In genomic region chr3:111325160-111325707, GRCh38 we compare ENCODE assay signal across 20 cellular contexts.
DNase-seq lines count a peak whose midpoint lies in the region; ATAC-seq and TF ChIP-seq lines count a peak whose summit lies in the region.
"Had no signal": no experiment of that assay in that cellular context is flagged by ENCODE, and none has a peak within 500 bp of the region (broad histone marks: within the 10 kb centered on the region; RNA-seq: fewer than 3 reads in every experiment).

No MANE protein-coding gene starts in this region.

- no peaks in the 10 kb centered on the region for H3K27me3 ChIP-seq in CD4-positive, CD25-positive, alpha-beta regulatory T cell (ENCODE audit: control insufficient read depth, insufficient read depth, low read length)
- H3K27me3 ChIP-seq in fibroblast of lung (ENCODE audit: control insufficient read depth, insufficient read depth, low read length) (no peaks in the 10 kb centered on the region), colonic mucosa (no peaks in the 10 kb centered on the region)
- H3K27me3 ChIP-seq: brain microvascular endothelial cell, gastrocnemius medialis, right lobe of liver had no signal

- no peak for DNase-seq in CD4-positive, CD25-positive, alpha-beta regulatory T cell
- DNase-seq in Daoy (ENCODE audit: low read depth) (peak; percentile 19), RPMI7951 (ENCODE audit: low read depth) (peak; percentile 43), fibroblast of lung (ENCODE audit: low read depth in 2 of 2) (peak; percentile 36 to 52), colonic mucosa (no peak), type B pancreatic cell (ENCODE audit: extremely low spot score, unreplicated experiment) (no peak), mucosa of gallbladder (ENCODE audit: low spot score) (no peak)
- DNase-seq: activated CD4-positive, alpha-beta T cell treated with anti-CD3 and anti-CD28 coated beads, Interleukin-2, amount 10 ng/mL, durations not matched to agents 7 days and 5 days; activated naive CD4-positive, alpha-beta T cell treated with anti-CD3 and anti-CD28 coated beads, Interleukin-2, amount 50 U/mL, for 16 hours; brain microvascular endothelial cell; gastrocnemius medialis; kidney; NCI-H1092 treated with DMSO at 0.1 percent for 48 hours; NCI-H2081 treated with DMSO at 0.1 percent for 48 hours; right lobe of liver; stimulated activated CD4-positive, alpha-beta T cell treated with anti-CD3 and anti-CD28 coated beads, Interleukin-15, amount 100 ng/mL, for 24 hours had no signal

- H3K27ac ChIP-seq in CD4-positive, CD25-positive, alpha-beta regulatory T cell (ENCODE audit: insufficient read depth, low read length, poor library complexity, severe bottlenecking), result no peak overlapping the region
- H3K27ac ChIP-seq in fibroblast of lung (ENCODE audit: insufficient read depth, low read length) (no peak overlapping the region), colonic mucosa (no peak overlapping the region)
- H3K27ac ChIP-seq: brain microvascular endothelial cell, gastrocnemius medialis, KMS-11, parathyroid adenoma, right lobe of liver had no signal

- no peaks in the 10 kb centered on the region for H3K27me3 Mint-ChIP-seq in CD4-positive, CD25-positive, alpha-beta regulatory T cell
- H3K27me3 Mint-ChIP-seq in type B pancreatic cell, result no peaks in the 10 kb centered on the region
- H3K27me3 Mint-ChIP-seq: activated CD4-positive, alpha-beta T cell treated with anti-CD3 and anti-CD28 coated beads, Interleukin-2, amount 10 ng/mL, durations not matched to agents 7 days and 5 days; dendritic cell treated with granulocyte-macrophage colony-stimulating factor and Interleukin-4, amounts not matched to agents 40 ng/mL and 50 ng/mL, for 4 days had no signal

- intact Hi-C loops in colonic mucosa (cut with DNase I), result no loop called here

- TF ChIP-seq CTCF in fibroblast of lung (conservative IDR thresholded peaks at IDR 0.05 in 1 of 2, IDR thresholded peaks at IDR 0.05 in 1 of 2; ENCODE audit: low read depth in 1 of 2, low read length in 2 of 2) (no peak), colonic mucosa (IDR thresholded peaks at IDR 0.05) (no peak), type B pancreatic cell (conservative IDR thresholded peaks at IDR 0.05) (no peak)

- no peaks in the 10 kb centered on the region for H3K36me3 ChIP-seq in CD4-positive, CD25-positive, alpha-beta regulatory T cell (ENCODE audit: control insufficient read depth, insufficient read depth, low read length)
- H3K36me3 ChIP-seq in fibroblast of lung (ENCODE audit: control insufficient read depth, insufficient read depth, low read length) (no peaks in the 10 kb centered on the region), colonic mucosa (no peaks in the 10 kb centered on the region)
- H3K36me3 ChIP-seq: brain microvascular endothelial cell, gastrocnemius medialis, right lobe of liver had no signal

- ATAC-seq in CD4-positive, CD25-positive, alpha-beta regulatory T cell (ENCODE audit: low read depth in 2 of 2), result no peak
- no peak for ATAC-seq in HG03442 (IDR thresholded peaks at IDR 0.05; ENCODE audit: unreplicated experiment)
- ATAC-seq: gastrocnemius medialis, right lobe of liver had no signal

- no peak overlapping the region for H3K4me2 ChIP-seq in fibroblast of lung (ENCODE audit: extremely low read depth, insufficient read depth, low read length)
- H3K4me2 ChIP-seq: KMS-11 had no signal

- peak overlapping the region in 2 of 3 donors; percentile 62 to 89 for H3K27ac Mint-ChIP-seq in CD4-positive, CD25-positive, alpha-beta regulatory T cell
- no peak overlapping the region for H3K27ac Mint-ChIP-seq in type B pancreatic cell
- H3K27ac Mint-ChIP-seq: dendritic cell treated with granulocyte-macrophage colony-stimulating factor and Interleukin-4, amounts not matched to agents 40 ng/mL and 50 ng/mL, for 4 days had no signal

- H3K9me3 ChIP-seq in CD4-positive, CD25-positive, alpha-beta regulatory T cell (ENCODE audit: control insufficient read depth in 2 of 2, low read length in 2 of 2), result no peaks in the 10 kb centered on the region
- H3K9me3 ChIP-seq in fibroblast of lung (ENCODE audit: control insufficient read depth, insufficient read depth, low read depth, low read length) (no peaks in the 10 kb centered on the region), colonic mucosa (no peaks in the 10 kb centered on the region)
- H3K9me3 ChIP-seq: gastrocnemius medialis, right lobe of liver had no signal

- no peaks in the 10 kb centered on the region for H4K20me1 ChIP-seq in fibroblast of lung (ENCODE audit: control insufficient read depth, extremely low read depth, insufficient read depth, low read length)

- peak overlapping the region in 2 of 4 donors; percentile 18 to 71 for H3K4me3 Mint-ChIP-seq in CD4-positive, CD25-positive, alpha-beta regulatory T cell
- no peak overlapping the region for H3K4me3 Mint-ChIP-seq in type B pancreatic cell
- H3K4me3 Mint-ChIP-seq: dendritic cell treated with granulocyte-macrophage colony-stimulating factor and Interleukin-4, amounts not matched to agents 40 ng/mL and 50 ng/mL, for 4 days had no signal

- H3K4me1 Mint-ChIP-seq in CD4-positive, CD25-positive, alpha-beta regulatory T cell, result peaks cover 26 to 35% (median 31%) of the 10 kb centered on the region in 4 donors
- no peaks in the 10 kb centered on the region for H3K4me1 Mint-ChIP-seq in type B pancreatic cell (ENCODE audit: unreplicated experiment)

- H3K79me2 ChIP-seq in fibroblast of lung (ENCODE audit: control insufficient read depth, insufficient read depth, low read length), result no peaks in the 10 kb centered on the region
- H3K79me2 ChIP-seq: parathyroid adenoma had no signal

- H3K36me3 Mint-ChIP-seq in CD4-positive, CD25-positive, alpha-beta regulatory T cell, result no peaks in the 10 kb centered on the region
- no peaks in the 10 kb centered on the region for H3K36me3 Mint-ChIP-seq in type B pancreatic cell

- peaks cover 6% of the 10 kb centered on the region for H3K4me1 ChIP-seq in CD4-positive, CD25-positive, alpha-beta regulatory T cell (ENCODE audit: control insufficient read depth, insufficient read depth, low read length, poor library complexity, severe bottlenecking)
- H3K4me1 ChIP-seq in fibroblast of lung (ENCODE audit: control insufficient read depth, extremely low read depth, insufficient read depth, low read length) (no peaks in the 10 kb centered on the region), colonic mucosa (no peaks in the 10 kb centered on the region)
- H3K4me1 ChIP-seq: parathyroid adenoma had no signal

- peaks cover 0 to 2% (median 0%) of the 10 kb centered on the region in 7 donors for H3K9me3 Mint-ChIP-seq in CD4-positive, CD25-positive, alpha-beta regulatory T cell
- H3K9me3 Mint-ChIP-seq in type B pancreatic cell, result peaks cover 5% of the 10 kb centered on the region
- H3K9me3 Mint-ChIP-seq: dendritic cell treated with granulocyte-macrophage colony-stimulating factor and Interleukin-4, amounts not matched to agents 40 ng/mL and 50 ng/mL, for 4 days had no signal

- H2AFZ ChIP-seq in fibroblast of lung (ENCODE audit: low read length), result no peak overlapping the region
- H2AFZ ChIP-seq: parathyroid adenoma had no signal

- H3K4me3 ChIP-seq in CD4-positive, CD25-positive, alpha-beta regulatory T cell (ENCODE audit: low read depth, low read length), result no peak overlapping the region
- H3K4me3 ChIP-seq in fibroblast of lung (replicated peaks in 1 of 4; ENCODE audit: control extremely low read depth in 1 of 4, insufficient read depth in 1 of 4, low read depth in 3 of 4, low read length in 4 of 4) (no peak overlapping the region), colonic mucosa (no peak overlapping the region)
- H3K4me3 ChIP-seq: gastrocnemius medialis, right lobe of liver had no signal

- H3K9ac ChIP-seq in fibroblast of lung (ENCODE audit: insufficient read depth, low read length) (no peak overlapping the region), colonic mucosa (ENCODE audit: low read depth in 2 of 2, low read length in 2 of 2) (no peak overlapping the region)
- H3K9ac ChIP-seq: KMS-11, parathyroid adenoma had no signal

Comparison
In these comparisons a context has a peak if more than half of its experiments do, and no peak if none do; other contexts are left out.
1. DNase-seq: peak in Daoy (single experiment), RPMI7951 (single experiment) and fibroblast of lung (2 of 2); none in CD4-positive, CD25-positive, alpha-beta regulatory T cell (0 of 3), colonic mucosa (single experiment), type B pancreatic cell (single experiment) and mucosa of gallbladder (single experiment).